8 cellular contexts compared by ENCODE assay signal in the genomic region with DNA sequence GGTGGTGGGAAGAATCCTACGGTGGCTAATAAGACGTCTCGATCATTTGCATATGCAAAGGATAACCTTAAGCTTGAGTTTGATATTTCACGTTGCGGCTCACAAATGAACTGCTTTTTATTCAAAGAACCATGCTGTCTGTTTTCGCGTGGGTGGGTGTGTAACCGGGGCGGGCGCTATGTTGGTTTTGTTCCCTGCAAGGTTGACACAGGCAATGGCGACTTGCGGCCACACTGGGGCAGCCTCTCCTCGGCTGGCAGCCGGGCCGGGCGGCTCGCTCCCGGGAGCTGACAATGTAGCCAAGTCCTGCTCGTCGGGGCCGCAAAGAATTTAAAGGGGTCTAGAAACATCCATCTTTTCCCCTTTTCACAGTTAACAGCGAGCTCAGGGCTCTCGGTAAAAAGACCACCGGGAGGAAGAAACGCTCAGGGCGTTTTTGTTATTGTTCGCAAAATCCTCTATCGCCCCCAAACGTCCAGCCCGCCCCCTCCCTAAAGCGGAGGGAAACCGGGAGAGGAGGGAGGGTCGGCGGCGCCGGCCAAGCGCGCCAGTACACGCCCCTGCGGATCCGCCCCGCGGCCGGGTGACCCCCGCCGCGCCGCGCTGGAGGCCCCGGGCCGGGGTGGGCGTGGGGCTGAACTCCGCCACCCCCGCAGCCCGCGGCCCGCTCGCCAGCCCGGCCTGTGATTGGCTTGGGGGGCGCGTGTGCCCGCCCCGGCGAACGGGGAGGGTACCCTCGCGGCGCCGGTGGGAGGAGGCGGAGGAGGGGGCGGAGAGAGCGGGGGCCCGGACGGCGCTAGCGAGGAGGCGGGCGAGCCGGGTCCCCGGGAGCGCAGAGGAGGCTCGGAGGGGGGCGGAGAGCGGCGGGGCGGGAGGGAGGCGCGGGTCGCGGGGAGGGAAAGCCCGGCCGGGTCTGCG. TPM values are rescaled to one million over a fixed set of nuclear protein-coding genes. Genes with fewer than 3 reads are reported as not detected.
DNase-seq lines count a peak whose midpoint lies in the region; ATAC-seq and TF ChIP-seq lines count a peak whose summit lies in the region.

A gene (plus strand): TSS at position 775 of the 918 bp plus-strand sequence. CDS start 435 bp downstream, outside the sequence.

- TF ChIP-seq CTCF in Calu3 (IDR thresholded peaks at IDR 0.05; ENCODE audit: unreplicated experiment) (peak; percentile 79), OCI-LY1 (IDR thresholded peaks at IDR 0.05; ENCODE audit: low read length) (peak; percentile 82)

- H3K4me3 Mint-ChIP-seq in Calu3 (ENCODE audit: low read depth, unreplicated experiment) = peak within 1 kb of the TSS; percentile 99

- H3K36me3 ChIP-seq in OCI-LY1 (ENCODE audit: insufficient read depth, low read length) = no peaks in the 10 kb centered on the region

- BruUV-seq in Calu3 (replicated peaks; lab: Mats Ljungman, UMichigan) = no TSS peak

- H3K4me1 ChIP-seq in OCI-LY1 (ENCODE audit: insufficient read depth, low read length, severe bottlenecking) = peaks cover 19% of the 10 kb centered on the region

- intact Hi-C loops in Calu3 (cut with micrococcal nuclease; ENCODE audit: unreplicated experiment) = loop anchor here (1.0 to 10.0 kb wide), 7 partner anchors 30 to 409 kb away; no protein-coding TSS in a partner anchor

- ATAC-seq in GM21423 (IDR thresholded peaks at IDR 0.05; ENCODE audit: unreplicated experiment) = peak; percentile 72

- CTCF ChIA-PET in Calu3 (lab: Charles Lee) = interaction anchor here (0.5 to 2.3 kb wide), 19 partner anchors 9 to 484 kb away, joined by 3 to 22 read pairs (median 4); no protein-coding TSS in a partner anchor

- no peaks in the 10 kb centered on the region; the same call in 1 of the 2 replicates for H3K27me3 ChIP-seq in OCI-LY1 (ENCODE audit: insufficient read depth, low read length)

- peak within 1 kb of the TSS; percentile 65; the same call in 1 of the 2 replicates for H3K9ac ChIP-seq in OCI-LY1 (ENCODE audit: low read length)

- peaks cover 50% of the 10 kb centered on the region for H3K4me1 Mint-ChIP-seq in Calu3 (ENCODE audit: low read depth, unreplicated experiment)

- H3K27ac ChIP-seq in OCI-LY1 (ENCODE audit: low read depth, low read length, poor library complexity, severe bottlenecking) = no peak within 1 kb of the TSS
- peak within 1 kb of the TSS; percentile 71 for H3K27ac ChIP-seq in epithelial cell of prostate

- no peaks in the 10 kb centered on the region for H3K9me3 Mint-ChIP-seq in Calu3 (ENCODE audit: low read depth, unreplicated experiment)

- peaks cover 44% of the 10 kb centered on the region for H3K36me3 Mint-ChIP-seq in Calu3 (ENCODE audit: insufficient read depth, unreplicated experiment)

- no peaks in the 10 kb centered on the region for H3F3A ChIP-seq in OCI-LY1 (ENCODE audit: insufficient read depth, low read length)

- no peaks in the 10 kb centered on the region for H3K27me3 Mint-ChIP-seq in Calu3 (ENCODE audit: unreplicated experiment)

- no peaks in the 10 kb centered on the region for H3K79me2 ChIP-seq in OCI-LY1 (ENCODE audit: insufficient read depth, low read length)

- peak within 1 kb of the TSS; percentile 93 for H3K27ac Mint-ChIP-seq in Calu3 (ENCODE audit: unreplicated experiment)

- H2AFZ ChIP-seq in OCI-LY1 (ENCODE audit: low read length) = no peak within 1 kb of the TSS

- H3K4me2 ChIP-seq in OCI-LY1 (ENCODE audit: low read length) = peak within 1 kb of the TSS; percentile 84

- H3K4me3 ChIP-seq in OCI-LY1 (ENCODE audit: low read depth, low read length, poor library complexity, severe bottlenecking) = peak within 1 kb of the TSS; percentile 75

- H3K9me2 ChIP-seq in OCI-LY1 (ENCODE audit: low read depth, low read length) = no peaks in the 10 kb centered on the region

- DNase-seq in Calu3 = peak; percentile 93
- DNase-seq in HUDEP-2 (lab: John Stamatoyannopoulos, UW; ENCODE audit: unreplicated experiment in 76 of 76) = peak in 74 of 76 experiments; percentile 27 to 97 (median 84)
- peak; percentile 74 for DNase-seq in activated T-cell treated with anti-CD3 and anti-CD28 coated beads for 4 hours
- DNase-seq in epithelial cell of prostate (ENCODE audit: low read depth, low spot score) = peak; percentile 62
- peak; percentile 87 for DNase-seq in mucosa of gallbladder (ENCODE audit: low spot score)
- peak; percentile 46 to 53 for DNase-seq in stimulated activated CD8-positive, alpha-beta memory T cell treated with anti-CD3 and anti-CD28 coated beads, Interleukin-4, amount 100 ng/mL, for 1 hour (ENCODE audit: low read depth in 2 of 2, low spot score in 1 of 2)

- H4K20me1 ChIP-seq in OCI-LY1 (ENCODE audit: insufficient read depth, low read length) = no peaks in the 10 kb centered on the region

- no peaks in the 10 kb centered on the region for H3K9me3 ChIP-seq in OCI-LY1 (ENCODE audit: low read length)

RNA-seq across cellular contexts. Expression of the gene that starts here (rescaled TPM):
- 213 TPM in 2 replicates for total RNA-seq in Calu3 (2022)
- total RNA-seq in mucosa of gallbladder = 99.5 TPM
